1 cellular context compared by ENCODE assay signal in the genomic region with DNA sequence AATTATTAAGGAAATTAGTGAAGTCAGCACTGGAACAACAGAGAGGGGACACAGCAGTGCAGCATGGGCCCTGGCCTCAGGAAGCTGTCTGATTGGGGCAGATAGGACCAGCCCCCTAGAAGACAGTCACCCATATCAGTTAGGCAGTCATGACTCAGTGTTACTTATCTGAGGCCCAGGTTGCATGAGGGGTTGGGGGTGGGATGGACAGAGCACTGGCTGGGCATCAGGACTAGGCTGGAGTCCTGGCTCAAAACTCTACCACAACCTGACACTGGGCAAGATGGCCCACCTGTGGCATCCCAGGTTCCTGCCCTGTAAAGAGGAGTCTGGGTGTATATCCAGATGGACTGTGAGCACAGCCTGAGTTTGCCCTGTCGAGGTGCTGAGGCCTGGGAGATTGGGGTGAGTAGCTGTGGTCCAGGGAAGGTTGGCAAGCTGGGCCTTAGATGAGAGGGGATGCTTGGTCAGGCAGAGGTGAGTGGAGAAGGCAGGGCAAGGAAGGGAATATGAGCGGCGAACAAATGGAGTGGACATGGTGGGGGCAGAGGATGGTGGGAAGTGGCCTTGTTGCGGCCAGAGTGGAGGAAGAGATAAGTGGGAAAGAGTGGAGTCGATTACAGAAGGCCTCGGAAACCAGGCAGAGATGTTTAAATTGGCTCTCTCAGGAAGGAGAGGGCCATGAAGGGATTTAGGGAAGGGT.
TF ChIP-seq lines count a peak whose summit lies in the region.

No MANE protein-coding gene starts in this region.

TF ChIP-seq in endothelial cell of umbilical vein, 7 proteins besides CTCF, POLR2A, EP300 and RAD21:
- TF ChIP-seq JUN (IDR thresholded peaks at IDR 0.05; ENCODE audit: borderline replicate concordance, insufficient read depth, insufficient read length, low read depth) (no peak), POLR2AphosphoS5 (IDR thresholded peaks at IDR 0.05; ENCODE audit: insufficient read depth, low read depth, low read length) (no peak), GATA2 (IDR thresholded peaks at IDR 0.05; ENCODE audit: insufficient read depth, insufficient read length, low read depth, low read length) (peak; percentile 19), MYC (IDR thresholded peaks at IDR 0.05; ENCODE audit: low read depth, low read length) (no peak), EZH2 (IDR thresholded peaks at IDR 0.05; ENCODE audit: borderline replicate concordance, low read depth, low read length, severe bottlenecking) (no peak), FOS (IDR thresholded peaks at IDR 0.05; ENCODE audit: borderline replicate concordance, insufficient read depth, low read length) (peak; percentile 7)
- TF ChIP-seq, protein P1, sequence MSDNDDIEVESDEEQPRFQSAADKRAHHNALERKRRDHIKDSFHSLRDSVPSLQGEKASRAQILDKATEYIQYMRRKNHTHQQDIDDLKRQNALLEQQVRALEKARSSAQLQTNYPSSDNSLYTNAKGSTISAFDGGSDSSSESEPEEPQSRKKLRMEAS (IDR thresholded peaks at IDR 0.05; ENCODE audit: insufficient read depth, insufficient read length) = no peak
